Comparison of ENCODE assay signal across 10 cellular contexts in the genomic region with DNA sequence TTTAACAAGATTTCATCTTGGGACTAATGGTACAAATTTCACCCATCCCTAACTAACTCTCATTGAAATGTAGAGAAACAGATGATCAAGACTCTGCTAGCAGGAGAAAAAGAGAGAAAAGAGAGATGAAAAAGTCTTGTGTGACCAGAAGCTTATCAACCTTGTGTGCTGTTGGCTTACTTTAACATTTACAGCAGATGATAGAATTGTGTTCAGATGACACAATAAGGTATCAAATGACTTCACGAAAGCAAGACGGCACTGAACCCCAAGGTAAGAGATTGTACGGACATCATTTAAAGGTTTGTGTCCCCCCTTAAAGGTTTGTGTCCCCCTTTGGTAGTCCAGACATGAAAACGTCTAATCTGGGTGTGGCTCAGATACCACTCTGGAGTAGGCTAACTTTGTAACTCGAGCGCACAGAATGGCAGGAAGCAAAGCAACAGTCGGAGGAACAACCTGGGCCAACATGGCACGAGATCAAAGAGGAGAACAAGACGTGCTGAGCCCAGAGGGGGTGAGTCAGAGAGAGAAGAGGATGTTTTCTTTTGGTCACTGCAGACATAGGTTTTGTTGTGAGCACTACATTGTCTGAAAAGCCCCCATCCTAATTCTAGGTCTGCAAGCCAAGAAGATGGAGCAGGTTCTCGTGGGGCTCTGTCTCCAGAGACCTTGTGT.
DNase-seq lines count a peak whose midpoint lies in the region; ATAC-seq lines count a peak whose summit lies in the region.
"Had no signal": no experiment of that assay in that cellular context is flagged by ENCODE, and none has a peak within 500 bp of the region (broad histone marks: within the 10 kb centered on the region; RNA-seq: fewer than 3 reads in every experiment).

No MANE protein-coding gene starts in this region.

- no peaks in the 10 kb centered on the region for H3K27me3 ChIP-seq in BLaER1 treated with 17β-estradiol and CSF1 and Interleukin-3, amounts not matched to agents 10 nM and 100 nM

- no peak overlapping the region for H3K4me3 ChIP-seq in BLaER1 treated with 17β-estradiol and CSF1 and Interleukin-3, amounts not matched to agents 10 nM and 100 nM

- H3K36me3 ChIP-seq in BLaER1 treated with 17β-estradiol and CSF1 and Interleukin-3, amounts not matched to agents 10 nM and 100 nM, result no peaks in the 10 kb centered on the region

- no peak overlapping the region for H3K9ac ChIP-seq in BLaER1 treated with 17β-estradiol and CSF1 and Interleukin-3, amounts not matched to agents 10 nM and 100 nM

- H3K4me1 ChIP-seq in BLaER1 treated with 17β-estradiol and CSF1 and Interleukin-3, amounts not matched to agents 10 nM and 100 nM, result peaks cover 0 to 9% (median 6%) of the 10 kb centered on the region in 10 experiments; a peak in 10 of 20 replicates

- DNase-seq in KBM-7 (peak; percentile 11), astrocyte of the hippocampus (ENCODE audit: low read depth, low spot score) (peak; percentile 76), iris pigment epithelial cell (ENCODE audit: low read depth) (peak; percentile 81), medulla oblongata (ENCODE audit: extremely low spot score) (no peak), NCI-H1092 (lab: John Stamatoyannopoulos, UW) (no peak)
- DNase-seq in stimulated activated naive CD4-positive, alpha-beta T cell treated with Interleukin-2 at 50 U/mL for 16 hours (lab: John Stamatoyannopoulos, UW), result no peak
- DNase-seq: kidney glomerular epithelial cell had no signal

- no peak for ATAC-seq in HG02642 (IDR thresholded peaks at IDR 0.05; ENCODE audit: poor library complexity, unreplicated experiment)

- in situ Hi-C loops in KBM-7 (cut with MboI; ENCODE audit: low pct_unique_long_range_greater_than_20kb, low sequenced_read_pairs), result no loop called here

- H4K20me1 ChIP-seq in BLaER1 treated with 17β-estradiol and CSF1 and Interleukin-3, amounts not matched to agents 10 nM and 100 nM, result no peaks in the 10 kb centered on the region

- H3K27ac ChIP-seq in BLaER1 treated with 17β-estradiol and CSF1 and Interleukin-3, amounts not matched to agents 10 nM and 100 nM, result no peak overlapping the region
- H3K27ac ChIP-seq: HL-60 had no signal

- H3K9me3 ChIP-seq in BLaER1 treated with 17β-estradiol and CSF1 and Interleukin-3, amounts not matched to agents 10 nM and 100 nM (replicated peaks in 1 of 11), result peaks cover 0 to 9% (median 0%) of the 10 kb centered on the region in 11 experiments; a peak in 2 of 22 replicates

- H3K4me2 ChIP-seq in BLaER1 treated with 17β-estradiol and CSF1 and Interleukin-3, amounts not matched to agents 10 nM and 100 nM, result peak overlapping the region in 10 of 11 experiments; percentile 4 to 54 (median 20); a peak in 11 of 22 replicates

Comparison
In these comparisons a context has a peak if more than half of its experiments do, and no peak if none do; other contexts are left out.
1. DNase-seq: peak in KBM-7 (single experiment), astrocyte of the hippocampus (single experiment) and iris pigment epithelial cell (single experiment); none in medulla oblongata (single experiment), stimulated activated naive CD4-positive, alpha-beta T cell treated with Interleukin-2 at 50 U/mL for 16 hours (single experiment) and NCI-H1092 (single experiment).